ENCODE assay signal across 33 cellular contexts in the genomic region with DNA sequence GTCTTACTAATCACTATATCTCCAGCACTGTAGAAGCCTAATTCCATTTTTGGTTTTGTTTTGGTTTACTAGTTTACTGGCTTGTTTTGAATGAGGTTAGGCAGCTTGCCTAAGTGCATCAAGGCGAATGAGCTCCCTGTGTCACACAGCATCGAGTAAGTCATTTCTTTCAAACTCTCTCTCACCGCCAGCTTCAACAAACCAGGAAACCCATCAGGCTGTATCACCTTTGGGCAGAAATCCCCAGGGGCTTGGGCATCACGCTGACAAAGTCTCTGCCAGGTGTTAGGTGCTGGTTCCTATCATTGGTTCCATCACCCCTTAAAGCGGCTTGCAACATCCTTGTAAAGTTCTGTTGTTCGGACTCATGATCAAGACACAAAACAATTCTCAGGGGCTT.
"Had no signal": no experiment of that assay in that cellular context is flagged by ENCODE, and none has a peak within 500 bp of the region (broad histone marks: within the 10 kb centered on the region; RNA-seq: fewer than 3 reads in every experiment).

No MANE protein-coding gene starts in this region.

- H3K4me1 ChIP-seq: adrenal gland, body of pancreas, breast epithelium had no signal

- H3K4me3 ChIP-seq: adrenal gland, body of pancreas, breast epithelium had no signal

- H3K36me3 ChIP-seq: adrenal gland, brain microvascular endothelial cell, breast epithelium had no signal

- H3K27ac ChIP-seq: adrenal gland, body of pancreas, brain microvascular endothelial cell, breast epithelium, VCaP had no signal

- DNase-seq: activated B cell treated with CpG ODN at 0.5 μM for 24 hours; activated CD4-positive, alpha-beta memory T cell treated with anti-CD3 and anti-CD28 coated beads for 36 hours; activated CD4-positive, alpha-beta T cell treated with anti-CD3 and anti-CD28 coated beads for 4 hours; activated CD4-positive, alpha-beta T cell treated with anti-CD3 and anti-CD28 coated beads, Interleukin-2, amount 10 ng/mL, durations not matched to agents 24 days and 14 days; activated CD4-positive, alpha-beta T cell treated with anti-CD3 and anti-CD28 coated beads, Interleukin-2, amount 50 U/mL, for 1 hour; activated CD4-positive, alpha-beta T cell treated with anti-CD3 and anti-CD28 coated beads, Interleukin-2, amount 50 U/mL, for 4 hours; activated CD4-positive, CD25-positive, alpha-beta regulatory T cell treated with anti-CD3 and anti-CD28 coated beads, Interleukin-2, amount 50 U/mL, for 72 hours; activated CD8-positive, alpha-beta memory T cell treated with anti-CD3 and anti-CD28 coated beads, Interleukin-2, amount 50 U/mL, for 4 hours; activated CD8-positive, alpha-beta T cell treated with anti-CD3 and anti-CD28 coated beads for 36 hours; activated effector memory CD4-positive, alpha-beta T cell treated with anti-CD3 and anti-CD28 coated beads, Interleukin-2, amount 50 U/mL, for 16 hours; activated gamma-delta T cell treated with Interleukin-2 at 50 U/mL for 16 hours; activated naive CD4-positive, alpha-beta T cell; activated naive CD4-positive, alpha-beta T cell treated with anti-CD3 and anti-CD28 coated beads for 36 hours; activated naive CD4-positive, alpha-beta T cell treated with anti-CD3 and anti-CD28 coated beads, Interleukin-2, amount 50 U/mL, for 16 hours; activated naive CD8-positive, alpha-beta T cell treated with anti-CD3 and anti-CD28 coated beads for 36 hours; activated T-cell treated with anti-CD3 and anti-CD28 coated beads for 4 hours; activated T-cell treated with anti-CD3 and anti-CD28 coated beads, Interleukin-2, amount 50 U/mL, for 1 hour; activated T-cell treated with anti-CD3 and anti-CD28 coated beads, Interleukin-2, amount 50 U/mL, for 4 hours; activated T-cell treated with anti-CD3 and anti-CD28 coated beads, Interleukin-2, amount 50 U/mL, for 72 hours; adrenal gland; amniotic stem cell; aorta; body of pancreas; brain microvascular endothelial cell; central memory CD4-positive, alpha-beta T cell; T-helper 2 cell; T-helper 9 cell had no signal

- ATAC-seq: activated CD8-positive, alpha-beta T cell treated with anti-CD3 and anti-CD28 coated beads for 36 hours; activated naive CD4-positive, alpha-beta T cell treated with anti-CD3 and anti-CD28 coated beads, Interleukin-2, amount 50 U/mL, for 72 hours; activated T-cell treated with anti-CD3 and anti-CD28 coated beads, Interleukin-2, amount 50 U/mL, for 4 hours; activated T-cell treated with anti-CD3 and anti-CD28 coated beads, Interleukin-2, amount 50 U/mL, for 72 hours; activated T-helper 17 cell treated with anti-CD3 and anti-CD28 coated beads, Interleukin-2, amount 50 U/mL, for 72 hours; body of pancreas had no signal

- FAIRE-seq: astrocyte, TTC549 had no signal

- H3K9me3 ChIP-seq: adrenal gland, body of pancreas, breast epithelium had no signal
